ENCODE assay signal across 8 cellular contexts in the genomic region with DNA sequence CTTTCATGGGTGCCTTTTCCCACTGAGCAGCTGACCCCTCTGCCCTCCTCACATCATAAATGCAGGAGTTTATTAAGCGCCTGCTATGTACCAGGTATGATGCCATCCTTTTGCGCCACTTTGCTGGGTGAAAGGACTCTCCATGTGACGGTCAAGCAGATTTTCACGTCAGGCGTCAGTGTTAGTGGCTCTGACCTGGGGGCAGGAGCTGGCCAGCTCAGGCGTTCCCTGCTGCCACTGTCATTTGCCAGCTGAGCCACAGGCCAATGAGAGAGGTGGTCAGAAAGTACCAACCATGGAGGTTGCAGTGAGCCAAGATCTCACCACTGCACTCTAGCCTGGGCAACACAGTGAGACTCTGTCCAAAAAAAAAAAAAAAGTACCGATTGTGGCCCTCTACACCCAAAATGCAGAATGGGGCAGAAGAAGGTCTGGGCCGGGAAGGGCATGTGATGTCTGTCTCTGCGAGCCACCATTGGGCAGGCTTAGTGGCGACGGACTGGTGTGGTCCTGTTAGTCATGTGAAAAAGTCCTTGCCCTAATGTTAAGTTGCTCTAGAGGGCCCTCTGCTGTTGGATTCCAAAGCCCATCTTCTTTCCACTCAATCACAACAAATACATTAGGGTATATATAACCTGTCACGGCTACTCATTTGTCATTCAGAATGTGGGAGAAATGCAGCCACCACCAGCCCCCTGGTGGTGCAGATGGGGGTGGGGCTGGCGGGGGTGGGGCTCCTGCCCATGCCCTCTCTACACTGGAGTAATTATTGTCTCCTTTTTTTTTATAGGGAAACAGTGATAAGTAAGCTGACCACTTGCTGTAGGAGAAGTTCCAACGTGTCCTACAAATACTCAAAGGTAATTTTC. TPM values are rescaled to one million over a fixed set of nuclear protein-coding genes. Genes with fewer than 3 reads are reported as not detected.
DNase-seq lines count a peak whose midpoint lies in the region; TF ChIP-seq lines count a peak whose summit lies in the region.

No MANE protein-coding gene starts in this region.

- no peak for TF ChIP-seq POLR2A in lower leg skin (IDR thresholded peaks at IDR 0.05)

- WGBS in lower leg skin, 2 donors = 86 to 91% methylated on average over 14 of the region's 14 CpGs

- DNase-seq in stimulated activated CD4-positive, alpha-beta T cell treated with anti-CD3 and anti-CD28 coated beads, Interleukin-15, amount 100 ng/mL, for 24 hours = peak; percentile 15
- no peak for DNase-seq in stimulated activated CD4-positive, alpha-beta T cell treated with anti-CD3 and anti-CD28 coated beads, Interleukin-4, amount 100 ng/mL, for 4 hours
- peak; percentile 25 for DNase-seq in MV-4-11 (lab: John Stamatoyannopoulos, UW)
- DNase-seq in astrocyte of the spinal cord (ENCODE audit: low read depth, low spot score) = no peak
- peak; percentile 35 for DNase-seq in myocyte (ENCODE audit: low read depth)
- no peak for DNase-seq in lower leg skin (ENCODE audit: low spot score in 2 of 2)
- no peak for DNase-seq in NCI-H2081 treated with DMSO at 0.1 percent for 48 hours (lab: John Stamatoyannopoulos, UW)
- no peak for DNase-seq in DMS153 treated with DMSO at 0.1 percent for 48 hours (lab: John Stamatoyannopoulos, UW; ENCODE audit: unreplicated experiment)

- H3K4me3 ChIP-seq in astrocyte of the spinal cord (ENCODE audit: low read depth, low read length) (no peak overlapping the region), lower leg skin (ENCODE audit: low read depth, poor library complexity, severe bottlenecking) (no peak overlapping the region)

- intact Hi-C loops in lower leg skin (cut with DNase I; ENCODE audit: low total_unique reads) = no loop called here

- in situ Hi-C loops in astrocyte of the spinal cord (cut with HindIII; ENCODE audit: low sequenced_read_pairs) = no loop called here

- peak; percentile 48 for TF ChIP-seq CTCF in astrocyte of the spinal cord (IDR thresholded peaks at IDR 0.05; ENCODE audit: low read depth, low read length)
- no peak for TF ChIP-seq CTCF in lower leg skin (IDR thresholded peaks at IDR 0.05)

RNA-seq across cellular contexts. Expression of a gene that starts 18.4 kb away (rescaled TPM):
- 0.19 and 0.31 TPM in 2 replicates for total RNA-seq in myocyte
- 0.77 TPM for polyA plus RNA-seq in myocyte (2012)
- 1 to 10 TPM in 1 of 4 donors, under 1 TPM in 2, not detected in 1; 0.65 to 1.4 (median 0.80) TPM for total RNA-seq in lower leg skin

Comparison
In these comparisons a context has a peak if more than half of its experiments do, and no peak if none do; other contexts are left out.
1. DNase-seq: peak in stimulated activated CD4-positive, alpha-beta T cell treated with anti-CD3 and anti-CD28 coated beads, Interleukin-15, amount 100 ng/mL, for 24 hours (single experiment), MV-4-11 (single experiment) and myocyte (single experiment); none in stimulated activated CD4-positive, alpha-beta T cell treated with anti-CD3 and anti-CD28 coated beads, Interleukin-4, amount 100 ng/mL, for 4 hours (0 of 2), astrocyte of the spinal cord (single experiment), lower leg skin (0 of 2), NCI-H2081 treated with DMSO at 0.1 percent for 48 hours (single experiment) and DMS153 treated with DMSO at 0.1 percent for 48 hours (single experiment).